Comparison of ENCODE assay signal across 10 cellular contexts in the genomic region with DNA sequence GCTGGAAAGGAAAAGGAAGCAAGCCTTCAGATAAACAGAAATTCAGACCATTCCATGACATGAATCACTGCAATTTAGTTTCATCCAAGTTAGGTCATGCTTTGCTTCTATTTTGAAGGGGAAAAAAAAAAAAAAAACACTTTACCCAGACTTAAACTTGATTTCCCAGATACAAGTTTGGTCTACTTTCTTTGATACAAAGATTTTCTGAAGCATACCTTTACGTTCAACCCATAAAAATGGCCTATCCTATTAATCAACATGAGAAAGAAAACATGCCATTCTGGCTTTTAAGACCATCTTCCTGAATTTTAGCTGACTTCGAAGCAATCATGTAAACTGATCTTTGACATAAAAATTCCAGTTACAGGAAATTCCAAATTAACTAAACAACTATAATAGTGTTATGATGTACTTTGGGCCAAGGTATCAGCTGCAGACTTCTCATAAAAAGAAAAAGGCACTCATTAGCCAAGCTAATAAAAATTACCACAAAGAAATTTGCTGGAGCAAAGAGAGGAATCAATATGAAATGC. TPM values are rescaled to one million over a fixed set of nuclear protein-coding genes. Genes with fewer than 3 reads are reported as not detected.
DNase-seq lines count a peak whose midpoint lies in the region; ATAC-seq, FAIRE-seq and TF ChIP-seq lines count a peak whose summit lies in the region.
"Had no signal": no experiment of that assay in that cellular context is flagged by ENCODE, and none has a peak within 500 bp of the region (broad histone marks: within the 10 kb centered on the region; RNA-seq: fewer than 3 reads in every experiment).

No MANE protein-coding gene starts in this region.

- H3K4me1 ChIP-seq in A549 (peaks cover 49% of the 10 kb centered on the region), ectodermal cell (ENCODE audit: control insufficient read depth, insufficient read depth, low read length) (peaks cover 16% of the 10 kb centered on the region)

- ATAC-seq in A549 (peak in 1 of 2 experiments; percentile 36; a peak in 3 of 6 replicates), naive B cell (ENCODE audit: low read depth in 2 of 2) (no peak), HG03135 (IDR thresholded peaks at IDR 0.05; ENCODE audit: unreplicated experiment) (no peak)
- ATAC-seq: activated T-helper 17 cell treated with anti-CD3 and anti-CD28 coated beads, Interleukin-2, amount 50 U/mL, for 72 hours had no signal

- H3K4me3 ChIP-seq in A549 (peak overlapping the region; percentile 21; the same call in 1 of the 3 replicates), ectodermal cell (ENCODE audit: insufficient read depth, low read depth, low read length) (no peak overlapping the region)

- H3K27me3 Mint-ChIP-seq in naive B cell, result no peaks in the 10 kb centered on the region

- H3K9me3 Mint-ChIP-seq in naive B cell, result peaks cover 0 to 2% (median 0%) of the 10 kb centered on the region in 7 donors
- H3K9me3 Mint-ChIP-seq: activated T-helper 17 cell treated with anti-CD3 and anti-CD28 coated beads, Interleukin-2, amount 50 U/mL, for 72 hours had no signal

- H3K27ac ChIP-seq in A549, result peak overlapping the region; percentile 77 to 87
- H3K27ac ChIP-seq in ectodermal cell (ENCODE audit: insufficient read depth, low read depth, low read length, poor library complexity, severe bottlenecking), result peak overlapping the region; percentile 2

- 9% methylated on average over 2 of the region's 2 CpGs for WGBS in A549 (ENCODE audit: missing lambda C conversion rate)
- 88 to 90% methylated on average over 2 of the region's 2 CpGs for WGBS in ectodermal cell, 2 experiments

- H3K4me3 Mint-ChIP-seq in naive B cell, result peak overlapping the region in 3 of 8 donors; percentile 4 to 55 (median 43)
- H3K4me3 Mint-ChIP-seq: activated T-helper 17 cell treated with anti-CD3 and anti-CD28 coated beads, Interleukin-2, amount 50 U/mL, for 72 hours had no signal

- DNase-seq in A549 (ENCODE audit: low read depth in 1 of 2, low spot score in 1 of 2) (peak in 1 of 2 experiments; percentile 47), naive B cell (no peak), GM10248 (ENCODE audit: extremely low spot score) (no peak), NOMO-1 treated with DMSO at 0.1 percent for 48 hours (lab: John Stamatoyannopoulos, UW; ENCODE audit: unreplicated experiment) (no peak)
- DNase-seq in activated CD4-positive, alpha-beta T cell treated with anti-CD3 and anti-CD28 coated beads for 48 hours, result no peak
- DNase-seq: C1 segment of cervical spinal cord had no signal

- H3K4me2 ChIP-seq in A549, result peak overlapping the region; percentile 88

- H3K9me3 ChIP-seq in A549 (no peaks in the 10 kb centered on the region), ectodermal cell (ENCODE audit: control insufficient read depth, low read length) (no peaks in the 10 kb centered on the region)

- no peak for TF ChIP-seq POLR2A in A549 (IDR thresholded peaks at IDR 0.05; ENCODE audit: low read length)

- TF ChIP-seq RAD21 in A549 (conservative IDR thresholded peaks at IDR 0.05 in 1 of 2, IDR thresholded peaks at IDR 0.05 in 1 of 2) (no peak), Ishikawa (IDR thresholded peaks at IDR 0.05; ENCODE audit: low read depth) (0 out of 2 replicates have a peak, but pooled peaks have one; percentile 7)

- TF ChIP-seq EP300 in A549 (IDR thresholded peaks at IDR 0.05) (no peak), Ishikawa (IDR thresholded peaks at IDR 0.05; ENCODE audit: borderline replicate concordance) (no peak)

- peak overlapping the region in 4 of 6 donors; percentile 8 to 90 (median 40) for H3K27ac Mint-ChIP-seq in naive B cell
- H3K27ac Mint-ChIP-seq: activated T-helper 17 cell treated with anti-CD3 and anti-CD28 coated beads, Interleukin-2, amount 50 U/mL, for 72 hours had no signal

- CTCF ChIA-PET in A549 (lab: Yijun Ruan, JAX) (interaction anchor here (0.9 kb wide), 1 partner anchor 186 kb away, joined by 4 read pairs; no protein-coding TSS in a partner anchor), GM10248 (lab: Yijun Ruan, JAX) (no interaction called here)

- FAIRE-seq in A549 (lab: Jason Lieb, UNC), result no peak

- peaks cover 0 to 6% of the 10 kb centered on the region in 2 donors for H3K36me3 Mint-ChIP-seq in naive B cell

- H3K27me3 ChIP-seq in ectodermal cell (ENCODE audit: control insufficient read depth, insufficient read depth, low read length, poor library complexity, severe bottlenecking), result no peaks in the 10 kb centered on the region

- peaks cover 52 to 85% (median 74%) of the 10 kb centered on the region in 3 donors for H3K4me1 Mint-ChIP-seq in naive B cell
- H3K4me1 Mint-ChIP-seq: activated T-helper 17 cell treated with anti-CD3 and anti-CD28 coated beads, Interleukin-2, amount 50 U/mL, for 72 hours had no signal

- POLR2A ChIA-PET in A549 (lab: Yijun Ruan, JAX) (interaction anchor here (1.6 kb wide), 1 partner anchor 13 kb away, joined by 6 read pairs; a partner anchor contains a TSS), GM10248 (lab: Yijun Ruan, JAX) (no interaction called here)

- no peaks in the 10 kb centered on the region for H3K36me3 ChIP-seq in ectodermal cell (ENCODE audit: control insufficient read depth, insufficient read depth, low read length)

- no peak for TF ChIP-seq CTCF in A549 (IDR thresholded peaks at IDR 0.05)
- no peak for TF ChIP-seq CTCF in GM10248 (IDR thresholded peaks at IDR 0.05; ENCODE audit: control extremely low read depth, extremely low read depth, low read depth, missing control alignments)

TF ChIP-seq in A549, 52 proteins besides CTCF, POLR2A, EP300 and RAD21 (continues in another document):
- TF ChIP-seq HOXB5 (CRISPR knock-in tag; IDR thresholded peaks at IDR 0.05) (no peak), CEBPB (IDR thresholded peaks at IDR 0.05) (no peak), RARB (CRISPR knock-in tag; IDR thresholded peaks at IDR 0.05) (no peak), MYC (IDR thresholded peaks at IDR 0.05; ENCODE audit: borderline replicate concordance, low read length) (no peak), KDM1A (IDR thresholded peaks at IDR 0.05; ENCODE audit: low read depth) (no peak), FOSL2 (IDR thresholded peaks at IDR 0.05) (no peak), FOSL2 (CRISPR knock-in tag; IDR thresholded peaks at IDR 0.05) (no peak), JUNB (IDR thresholded peaks at IDR 0.05) (no peak), EHMT2 (IDR thresholded peaks at IDR 0.05; ENCODE audit: low read depth) (no peak), CHD2 (IDR thresholded peaks at IDR 0.05; ENCODE audit: low read length, partially characterized antibody) (no peak)
- TF ChIP-seq, protein P1, sequence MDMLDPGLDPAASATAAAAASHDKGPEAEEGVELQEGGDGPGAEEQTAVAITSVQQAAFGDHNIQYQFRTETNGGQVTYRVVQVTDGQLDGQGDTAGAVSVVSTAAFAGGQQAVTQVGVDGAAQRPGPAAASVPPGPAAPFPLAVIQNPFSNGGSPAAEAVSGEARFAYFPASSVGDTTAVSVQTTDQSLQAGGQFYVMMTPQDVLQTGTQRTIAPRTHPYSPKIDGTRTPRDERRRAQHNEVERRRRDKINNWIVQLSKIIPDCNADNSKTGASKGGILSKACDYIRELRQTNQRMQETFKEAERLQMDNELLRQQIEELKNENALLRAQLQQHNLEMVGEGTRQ (IDR thresholded peaks at IDR 0.05), result no peak

TF ChIP-seq in Ishikawa, 13 proteins besides CTCF, POLR2A, EP300 and RAD21:
- TF ChIP-seq CEBPB (IDR thresholded peaks at IDR 0.05), result no peak
- TF ChIP-seq TEAD4 (IDR thresholded peaks at IDR 0.05), result no peak
- TF ChIP-seq, protein P2, sequence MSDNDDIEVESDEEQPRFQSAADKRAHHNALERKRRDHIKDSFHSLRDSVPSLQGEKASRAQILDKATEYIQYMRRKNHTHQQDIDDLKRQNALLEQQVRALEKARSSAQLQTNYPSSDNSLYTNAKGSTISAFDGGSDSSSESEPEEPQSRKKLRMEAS (IDR thresholded peaks at IDR 0.05), result no peak
- TF ChIP-seq YY1 (IDR thresholded peaks at IDR 0.05; ENCODE audit: low read depth), result no peak
- TF ChIP-seq EGR1 (IDR thresholded peaks at IDR 0.05), result no peak
- TF ChIP-seq, protein P3, sequence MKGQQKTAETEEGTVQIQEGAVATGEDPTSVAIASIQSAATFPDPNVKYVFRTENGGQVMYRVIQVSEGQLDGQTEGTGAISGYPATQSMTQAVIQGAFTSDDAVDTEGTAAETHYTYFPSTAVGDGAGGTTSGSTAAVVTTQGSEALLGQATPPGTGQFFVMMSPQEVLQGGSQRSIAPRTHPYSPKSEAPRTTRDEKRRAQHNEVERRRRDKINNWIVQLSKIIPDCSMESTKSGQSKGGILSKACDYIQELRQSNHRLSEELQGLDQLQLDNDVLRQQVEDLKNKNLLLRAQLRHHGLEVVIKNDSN (IDR thresholded peaks at IDR 0.05), result no peak
- no peak for TF ChIP-seq TCF12 (IDR thresholded peaks at IDR 0.05; ENCODE audit: low read depth)
- no peak for TF ChIP-seq NFIC (IDR thresholded peaks at IDR 0.05)
- TF ChIP-seq ZBTB7A (IDR thresholded peaks at IDR 0.05; ENCODE audit: low read depth), result no peak

RNA-seq across cellular contexts. Expression of a gene that starts 12.6 kb away (rescaled TPM):
- 17.0 and 20.2 TPM in 2 replicates for polyA plus RNA-seq in A549 (2011; rRNA removed)
- polyA plus RNA-seq in A549 (2012; cell fraction: cytosol; rRNA removed), result 7.7 and 10.9 TPM in 2 replicates
- polyA plus RNA-seq in A549 (2012; cell fraction: nucleus; rRNA removed), result 9.6 and 17.4 TPM in 2 replicates
- 8.8 to 9.7 TPM (median 9.2 TPM) in 3 replicates for polyA plus RNA-seq in A549 (2017; fragmentation: RNase III; extraction: RNeasy Plus Mini Kit Qiagen cat#74134 plus additional on column Dnase treatment)
- 44.9 and 45.5 TPM in 2 replicates for polyA minus RNA-seq in A549 (2011; rRNA and poly(A)+ RNA removed)
- 4.7 TPM for polyA plus RNA-seq in ectodermal cell (2013, experiment 1 of 4)
- 4.8 TPM for polyA plus RNA-seq in ectodermal cell (2013, experiment 2 of 4)
- 3.5 TPM for polyA plus RNA-seq in ectodermal cell (2013, experiment 3 of 4)
- polyA plus RNA-seq in ectodermal cell (2013, experiment 4 of 4), result 4.6 TPM
- polyA plus RNA-seq in naive B cell (ENCODE audit: low read depth in 6 of 6), result 10 to 100 TPM; 28.7 to 65.6 (median 40.0) TPM

RNA-seq across cellular contexts. Expression of a gene that starts 13.1 kb away (rescaled TPM):
- polyA plus RNA-seq in A549 (2011; rRNA removed) (2.4 and 3.0 TPM in 2 replicates), A549 (2017; fragmentation: RNase III; extraction: RNeasy Plus Mini Kit Qiagen cat#74134 plus additional on column Dnase treatment) (1.3 to 1.6 TPM (median 1.6 TPM) in 3 replicates), naive B cell (ENCODE audit: low read depth in 6 of 6) (10 to 100 TPM in 5 of 6 donors, 1 to 10 TPM in 1; 9.1 to 32.2 (median 12.2) TPM)
- polyA plus RNA-seq in A549 (2012; cell fraction: cytosol; rRNA removed), result 0.41 and 0.65 TPM in 2 replicates
- 0.21 and 0.22 TPM in 2 replicates for polyA plus RNA-seq in A549 (2012; cell fraction: nucleus; rRNA removed)
- 3.3 and 4.1 TPM in 2 replicates for polyA minus RNA-seq in A549 (2011; rRNA and poly(A)+ RNA removed)
- 0.17 TPM for polyA plus RNA-seq in ectodermal cell (2013, experiment 1 of 4)
- polyA plus RNA-seq in ectodermal cell (2013, experiment 2 of 4), result 0.18 TPM
- polyA plus RNA-seq in ectodermal cell (2013, experiment 3 of 4), result 0.11 TPM
- polyA plus RNA-seq in ectodermal cell (2013, experiment 4 of 4), result 0.12 TPM
